Comparison of ENCODE assay signal across 28 cellular contexts in genomic region chr1:170682809-170683208, GRCh38. TPM values are rescaled to one million over a fixed set of nuclear protein-coding genes. Genes with fewer than 3 reads are reported as not detected.
DNase-seq lines count a peak whose midpoint lies in the region; ATAC-seq, FAIRE-seq and TF ChIP-seq lines count a peak whose summit lies in the region.
"Had no signal": no experiment of that assay in that cellular context is flagged by ENCODE, and none has a peak within 500 bp of the region (broad histone marks: within the 10 kb centered on the region; RNA-seq: fewer than 3 reads in every experiment).

No MANE protein-coding gene starts in this region.

- no peak overlapping the region for H2AK5ac ChIP-seq in mesenchymal stem cell (ENCODE audit: low read length, severe bottlenecking)

- H3F3A ChIP-seq in SK-N-SH (replicated peaks; ENCODE audit: insufficient read depth) = peaks cover 53% of the 10 kb centered on the region
- H3F3A ChIP-seq in smooth muscle cell (ENCODE audit: low read depth) = no peaks in the 10 kb centered on the region

- FAIRE-seq in D721Med (lab: Jason Lieb, UNC) = peak; percentile 48
- FAIRE-seq: G401.6, HepG2, K562 had no signal

- H3K9ac ChIP-seq in SK-N-SH (peak overlapping the region; percentile 49; the same call in 1 of the 2 replicates), mesenchymal stem cell (ENCODE audit: low read length) (peak overlapping the region; percentile 3), smooth muscle cell (ENCODE audit: low read depth) (no peak overlapping the region)
- H3K9ac ChIP-seq: BLaER1 had no signal

- no peak for TF ChIP-seq CTCF in D721Med (IDR thresholded peaks at IDR 0.05; ENCODE audit: insufficient read depth, missing control alignments)
- TF ChIP-seq CTCF in SK-N-SH (IDR thresholded peaks at IDR 0.05) = no peak
- no peak for TF ChIP-seq CTCF in smooth muscle cell (IDR thresholded peaks at IDR 0.05; ENCODE audit: borderline replicate concordance, insufficient read depth, poor library complexity, severe bottlenecking)

- H3K4me2 ChIP-seq in SK-N-SH (peak overlapping the region; percentile 3; the same call in 1 of the 2 replicates), mesenchymal stem cell (ENCODE audit: low read length, poor library complexity, severe bottlenecking) (no peak overlapping the region), smooth muscle cell (no peak overlapping the region)
- H3K4me2 ChIP-seq: BLaER1, PC-9 had no signal

- H3K36me3 ChIP-seq in SK-N-SH (replicated peaks in 1 of 2; ENCODE audit: control insufficient read depth in 1 of 2, insufficient read depth in 2 of 2, low read length in 1 of 2) = peaks cover 25 to 68% of the 10 kb centered on the region in 2 experiments
- peaks cover 0 to 94% of the 10 kb centered on the region in 2 experiments for H3K36me3 ChIP-seq in mesenchymal stem cell (ENCODE audit: control insufficient read depth in 1 of 2, insufficient read depth in 2 of 2, low read depth in 1 of 2, low read length in 2 of 2)
- H3K36me3 ChIP-seq in smooth muscle cell (ENCODE audit: low read depth) = no peaks in the 10 kb centered on the region
- H3K36me3 ChIP-seq: BLaER1, SJCRH30 had no signal

- H3K79me1 ChIP-seq in mesenchymal stem cell (replicated peaks; ENCODE audit: low read length, poor library complexity, severe bottlenecking) = no peaks in the 10 kb centered on the region

- CTCF ChIA-PET in SK-N-SH (lab: Yijun Ruan, JAX) = no interaction called here

- no peak overlapping the region for H3K4me3 ChIP-seq in SK-N-SH (ENCODE audit: low read depth in 2 of 2, low read length in 1 of 2)
- H3K4me3 ChIP-seq in mesenchymal stem cell (ENCODE audit: insufficient read depth in 1 of 2, low read depth in 1 of 2, low read length in 2 of 2) = peak overlapping the region in 1 of 2 experiments; percentile 3
- H3K4me3 ChIP-seq in smooth muscle cell = no peak overlapping the region
- H3K4me3 ChIP-seq: BLaER1, K562, PC-9, SJCRH30 had no signal

- no peak overlapping the region for H2BK120ac ChIP-seq in mesenchymal stem cell (ENCODE audit: low read depth, low read length)

- POLR2A ChIA-PET in SK-N-SH (lab: Yijun Ruan, JAX) = no interaction called here

- DNase-seq in D721Med (ENCODE audit: insufficient read length, low spot score) = no peak
- DNase-seq in SK-N-SH = no peak
- no peak for DNase-seq in mesenchymal stem cell
- no peak for DNase-seq in smooth muscle cell (lab: John Stamatoyannopoulos, UW; ENCODE audit: unreplicated experiment)
- DNase-seq in activated CD4-positive, alpha-beta T cell treated with anti-CD3 and anti-CD28 coated beads for 4 hours = no peak
- DNase-seq in activated CD8-positive, alpha-beta memory T cell treated with anti-CD3 and anti-CD28 coated beads, Interleukin-2, amount 50 U/mL, for 4 hours = no peak
- no peak for DNase-seq in COR-L47 (lab: John Stamatoyannopoulos, UW)
- DNase-seq: CD4-positive, CD25-positive, alpha-beta regulatory T cell; DMS53; GOT3; HCEC 1CT; Kasumi-1; MV-4-11; NCI-H1105 treated with DMSO at 0.1 percent for 48 hours; NCI-H146; NCI-H1930; NCI-H2107; NCI-H524; NCI-H774; PC-9; SJCRH30 had no signal

- H3K14ac ChIP-seq in mesenchymal stem cell (ENCODE audit: low read length in 2 of 2) = no peak overlapping the region

- no peak overlapping the region for H2BK12ac ChIP-seq in mesenchymal stem cell (ENCODE audit: low read length in 2 of 2)

- WGBS in SK-N-SH (ENCODE audit: low lambda C conversion rate) = 39% methylated on average over 1 of the region's 1 CpG
- 84% methylated on average over 1 of the region's 1 CpG for WGBS in mesenchymal stem cell
- 87% methylated on average over 1 of the region's 1 CpG for WGBS in smooth muscle cell (ENCODE audit: low lambda C conversion rate)

- no peak overlapping the region for H3K23ac ChIP-seq in mesenchymal stem cell (ENCODE audit: low read length in 2 of 2)

- ATAC-seq in HG03457 (IDR thresholded peaks at IDR 0.05; ENCODE audit: unreplicated experiment) = no peak
- ATAC-seq: HepG2, K562, Right ventricle myocardium inferior had no signal

- H3K9me2 ChIP-seq in SK-N-SH = no peaks in the 10 kb centered on the region

- H3K79me2 ChIP-seq in SK-N-SH (ENCODE audit: insufficient read depth) (peaks cover 100% of the 10 kb centered on the region), smooth muscle cell (ENCODE audit: low read depth) (peaks cover 85% of the 10 kb centered on the region)

- no peak overlapping the region for H4K8ac ChIP-seq in mesenchymal stem cell (ENCODE audit: low read length)

- TF ChIP-seq EP300 in SK-N-SH (IDR thresholded peaks at IDR 0.05; ENCODE audit: borderline replicate concordance in 1 of 2, low read depth in 1 of 2, low read length in 1 of 2) = no peak

- H3K27me3 ChIP-seq in SK-N-SH (ENCODE audit: insufficient read depth) (no peaks in the 10 kb centered on the region), mesenchymal stem cell (ENCODE audit: control insufficient read depth in 1 of 2, insufficient read depth in 1 of 2, low read length in 2 of 2) (no peaks in the 10 kb centered on the region), smooth muscle cell (ENCODE audit: low read depth) (no peaks in the 10 kb centered on the region)
- H3K27me3 ChIP-seq: BLaER1, SJCRH30 had no signal

- no peak overlapping the region for H2BK15ac ChIP-seq in mesenchymal stem cell (ENCODE audit: low read depth, poor library complexity, severe bottlenecking)

- H3K18ac ChIP-seq in mesenchymal stem cell (ENCODE audit: low read depth in 1 of 2, low read length in 2 of 2) = no peak overlapping the region

- no peak overlapping the region for H2BK5ac ChIP-seq in mesenchymal stem cell (ENCODE audit: low read depth, low read length, poor library complexity, severe bottlenecking)

- TF ChIP-seq RAD21 in SK-N-SH (IDR thresholded peaks at IDR 0.05; ENCODE audit: low read length) = no peak

- no peak overlapping the region for H3K4ac ChIP-seq in mesenchymal stem cell (ENCODE audit: low read depth in 1 of 2, low read length in 2 of 2)

- H2AFZ ChIP-seq in SK-N-SH (ENCODE audit: low read depth) = no peak overlapping the region
- no peak overlapping the region for H2AFZ ChIP-seq in mesenchymal stem cell (ENCODE audit: low read depth, low read length)
- no peak overlapping the region for H2AFZ ChIP-seq in smooth muscle cell (ENCODE audit: low read depth)
- H2AFZ ChIP-seq: PC-9 had no signal

- H4K20me1 ChIP-seq in SK-N-SH (ENCODE audit: insufficient read depth) (peaks cover 75% of the 10 kb centered on the region; the same call in 1 of the 2 replicates), smooth muscle cell (ENCODE audit: low read depth) (peaks cover 6% of the 10 kb centered on the region)
- H4K20me1 ChIP-seq: BLaER1 had no signal

- peaks cover 21 to 60% of the 10 kb centered on the region in 2 experiments for H3K4me1 ChIP-seq in SK-N-SH (ENCODE audit: control insufficient read depth in 1 of 2, insufficient read depth in 2 of 2, low read depth in 1 of 2, low read length in 1 of 2)
- H3K4me1 ChIP-seq in mesenchymal stem cell (ENCODE audit: control insufficient read depth, insufficient read depth, low read depth, low read length) = peaks cover 2% of the 10 kb centered on the region
- no peaks in the 10 kb centered on the region for H3K4me1 ChIP-seq in smooth muscle cell (ENCODE audit: low read depth)
- H3K4me1 ChIP-seq: BLaER1, SJCRH30 had no signal

- no peak overlapping the region for H4K91ac ChIP-seq in mesenchymal stem cell (ENCODE audit: low read length)

- H3K9me3 ChIP-seq in SK-N-SH (no peaks in the 10 kb centered on the region), mesenchymal stem cell (ENCODE audit: control insufficient read depth, low read length) (no peaks in the 10 kb centered on the region), smooth muscle cell (replicated peaks; ENCODE audit: low read depth) (no peaks in the 10 kb centered on the region)
- H3K9me3 ChIP-seq: BLaER1, SJCRH30 had no signal

- H3K27ac ChIP-seq in SK-N-SH (ENCODE audit: low read depth in 2 of 2, low read length in 1 of 2) (peak overlapping the region; percentile 77 to 99; a peak in 3 of 4 replicates), mesenchymal stem cell (ENCODE audit: low read length, poor library complexity, severe bottlenecking) (no peak overlapping the region), smooth muscle cell (ENCODE audit: low read depth) (peak overlapping the region; percentile 13)
- H3K27ac ChIP-seq: BLaER1, PC-9, SJCRH30 had no signal

TF ChIP-seq in SK-N-SH, 30 proteins besides CTCF, POLR2A, EP300 and RAD21 (continues in another document):
- no peak for TF ChIP-seq MEF2A (IDR thresholded peaks at IDR 0.05; ENCODE audit: borderline replicate concordance, low read depth)
- TF ChIP-seq NFIC (IDR thresholded peaks at IDR 0.05; ENCODE audit: borderline replicate concordance) = no peak
- TF ChIP-seq FOXM1 (IDR thresholded peaks at IDR 0.05; ENCODE audit: low read depth) = no peak
- no peak for TF ChIP-seq MXI1 (IDR thresholded peaks at IDR 0.05; ENCODE audit: low read depth, low read length)
- TF ChIP-seq RXRA (IDR thresholded peaks at IDR 0.05; ENCODE audit: borderline replicate concordance, low read depth) = no peak
- no peak for TF ChIP-seq PBX3 (IDR thresholded peaks at IDR 0.05)
- TF ChIP-seq EZH2phosphoT487 (IDR thresholded peaks at IDR 0.05; ENCODE audit: borderline replicate concordance, low read depth) = no peak
- no peak for TF ChIP-seq USF2 (IDR thresholded peaks at IDR 0.05; ENCODE audit: borderline replicate concordance, low read depth, low read length)
- TF ChIP-seq FOXJ3 (CRISPR knock-in tag; IDR thresholded peaks at IDR 0.05) = no peak

RNA-seq across cellular contexts. Expression of gene PRRX1, which starts 18.9 kb away (rescaled TPM):
- 356 and 431 TPM in 2 replicates for polyA plus RNA-seq in SK-N-SH (2012; rRNA removed)
- 352 and 421 TPM in 2 replicates for polyA plus RNA-seq in SK-N-SH (2012; cell fraction: cytosol; rRNA removed)
- 197 and 345 TPM in 2 replicates for polyA plus RNA-seq in SK-N-SH (2012; cell fraction: nucleus; rRNA removed)
- 0.66 TPM for polyA plus RNA-seq in mesenchymal stem cell (2013, experiment 1 of 2)
- polyA plus RNA-seq in mesenchymal stem cell (2013, experiment 2 of 2) = 0.56 TPM
- 59.6 and 85.0 TPM in 2 replicates for total RNA-seq in smooth muscle cell
- 24.9 and 31.9 TPM in 2 replicates for polyA plus RNA-seq in smooth muscle cell
- total RNA-seq: CD4-positive, CD25-positive, alpha-beta regulatory T cell; HepG2; HT1080; K562; PC-9 had no signal
- polyA plus RNA-seq: HepG2, K562 had no signal
